ENCODE assay signal across 8 cellular contexts in the genomic region with DNA sequence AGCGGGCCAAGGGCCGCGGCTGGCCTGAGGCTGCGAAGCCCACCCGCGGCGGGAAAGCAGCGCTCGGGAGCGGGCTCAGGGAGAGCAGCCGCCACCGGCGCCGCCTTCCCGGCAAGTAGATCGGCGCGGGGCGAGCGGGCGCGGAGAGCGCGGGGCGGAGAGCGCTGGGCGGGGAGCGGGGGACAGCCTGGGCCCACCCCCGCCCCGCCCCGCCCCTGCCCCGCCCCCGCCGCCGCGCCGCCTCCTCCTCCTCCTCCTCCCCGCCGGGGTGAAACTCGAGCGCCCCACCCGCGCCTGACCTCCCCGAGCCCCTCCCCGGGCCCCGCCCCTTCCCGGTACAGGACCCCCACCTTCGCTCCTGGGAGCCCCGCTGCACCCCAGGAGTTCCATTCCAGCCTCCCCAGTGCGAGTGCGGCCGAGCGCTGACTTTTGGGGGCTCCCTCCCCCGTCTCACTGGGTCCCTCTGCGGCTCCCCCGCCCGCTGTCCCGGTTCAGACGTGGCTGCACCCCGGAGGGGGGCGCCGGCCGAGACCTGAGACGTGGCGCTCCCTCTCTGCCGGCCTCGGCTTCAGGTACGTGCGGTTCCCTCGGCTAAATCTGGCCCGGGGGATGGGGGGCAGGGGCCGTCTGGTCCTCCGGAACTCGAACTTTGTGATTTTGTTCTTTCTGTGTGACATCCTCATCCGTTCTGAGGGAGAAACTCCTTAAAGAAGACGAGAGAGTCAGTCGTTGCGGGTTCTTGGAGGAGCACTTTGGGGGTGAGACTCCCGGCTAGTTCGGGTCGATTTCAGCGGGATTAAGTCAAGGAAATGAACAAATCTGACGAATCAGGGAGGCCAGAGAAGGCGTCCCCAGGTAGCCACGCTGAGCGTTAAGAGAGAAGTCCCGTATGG. TPM values are rescaled to one million over a fixed set of nuclear protein-coding genes. Genes with fewer than 3 reads are reported as not detected.
DNase-seq lines count a peak whose midpoint lies in the region; ATAC-seq and TF ChIP-seq lines count a peak whose summit lies in the region.

A gene with protein sequence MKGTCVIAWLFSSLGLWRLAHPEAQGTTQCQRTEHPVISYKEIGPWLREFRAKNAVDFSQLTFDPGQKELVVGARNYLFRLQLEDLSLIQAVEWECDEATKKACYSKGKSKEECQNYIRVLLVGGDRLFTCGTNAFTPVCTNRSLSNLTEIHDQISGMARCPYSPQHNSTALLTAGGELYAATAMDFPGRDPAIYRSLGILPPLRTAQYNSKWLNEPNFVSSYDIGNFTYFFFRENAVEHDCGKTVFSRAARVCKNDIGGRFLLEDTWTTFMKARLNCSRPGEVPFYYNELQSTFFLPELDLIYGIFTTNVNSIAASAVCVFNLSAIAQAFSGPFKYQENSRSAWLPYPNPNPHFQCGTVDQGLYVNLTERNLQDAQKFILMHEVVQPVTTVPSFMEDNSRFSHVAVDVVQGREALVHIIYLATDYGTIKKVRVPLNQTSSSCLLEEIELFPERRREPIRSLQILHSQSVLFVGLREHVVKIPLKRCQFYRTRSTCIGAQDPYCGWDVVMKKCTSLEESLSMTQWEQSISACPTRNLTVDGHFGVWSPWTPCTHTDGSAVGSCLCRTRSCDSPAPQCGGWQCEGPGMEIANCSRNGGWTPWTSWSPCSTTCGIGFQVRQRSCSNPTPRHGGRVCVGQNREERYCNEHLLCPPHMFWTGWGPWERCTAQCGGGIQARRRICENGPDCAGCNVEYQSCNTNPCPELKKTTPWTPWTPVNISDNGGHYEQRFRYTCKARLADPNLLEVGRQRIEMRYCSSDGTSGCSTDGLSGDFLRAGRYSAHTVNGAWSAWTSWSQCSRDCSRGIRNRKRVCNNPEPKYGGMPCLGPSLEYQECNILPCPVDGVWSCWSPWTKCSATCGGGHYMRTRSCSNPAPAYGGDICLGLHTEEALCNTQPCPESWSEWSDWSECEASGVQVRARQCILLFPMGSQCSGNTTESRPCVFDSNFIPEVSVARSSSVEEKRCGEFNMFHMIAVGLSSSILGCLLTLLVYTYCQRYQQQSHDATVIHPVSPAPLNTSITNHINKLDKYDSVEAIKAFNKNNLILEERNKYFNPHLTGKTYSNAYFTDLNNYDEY (minus strand): TSS at position 117 of the 893 bp plus-strand sequence. CDS start 166,129 bp downstream, outside the sequence.

- peaks cover 33 to 54% (median 36%) of the 10 kb centered on the region in 3 donors for H3K27me3 Mint-ChIP-seq in CD14-positive monocyte (ENCODE audit: low read depth in 3 of 3)

- H3K9me3 Mint-ChIP-seq in CD14-positive monocyte = peaks cover 0 to 8% (median 4%) of the 10 kb centered on the region in 7 donors

- H3K27ac ChIP-seq in muscle layer of duodenum (ENCODE audit: low read length) (peak within 1 kb of the TSS; percentile 82), urinary bladder (ENCODE audit: low read depth) (peak within 1 kb of the TSS; percentile 84)

- peaks cover 15 to 16% of the 10 kb centered on the region in 2 donors for H3K36me3 ChIP-seq in muscle layer of duodenum (ENCODE audit: control insufficient read depth in 1 of 2, insufficient read depth in 2 of 2, low read length in 2 of 2)
- H3K36me3 ChIP-seq in urinary bladder (ENCODE audit: insufficient read depth) = peaks cover 1% of the 10 kb centered on the region

- peak within 1 kb of the TSS; percentile 89 for H3K4me3 ChIP-seq in fibroblast of mammary gland (ENCODE audit: control insufficient read depth, low read depth, low read length)
- peak within 1 kb of the TSS; percentile 75 to 79 for H3K4me3 ChIP-seq in muscle layer of duodenum (ENCODE audit: low read depth in 1 of 2, low read length in 2 of 2)
- peak within 1 kb of the TSS; percentile 90 for H3K4me3 ChIP-seq in urinary bladder (ENCODE audit: low read depth, low read length)

- H3K4me3 Mint-ChIP-seq in CD14-positive monocyte = peak within 1 kb of the TSS; percentile 20 to 82

- peaks cover 0 to 3% of the 10 kb centered on the region in 2 donors for H3K36me3 Mint-ChIP-seq in CD14-positive monocyte

- intact Hi-C loops in CD14-positive monocyte (cut with micrococcal nuclease) = no loop called here

- H3K27me3 ChIP-seq in muscle layer of duodenum (ENCODE audit: low read depth, low read length) = no peaks in the 10 kb centered on the region

- WGBS in urinary bladder = 2% methylated on average over 72 of the region's 87 CpGs

- H3K4me1 ChIP-seq in muscle layer of duodenum (ENCODE audit: control insufficient read depth in 1 of 2, insufficient read depth in 2 of 2, low read length in 2 of 2) (peaks cover 0 to 21% of the 10 kb centered on the region in 2 donors), urinary bladder (ENCODE audit: insufficient read depth) (no peaks in the 10 kb centered on the region)

- H3K9me3 ChIP-seq in muscle layer of duodenum (ENCODE audit: control insufficient read depth in 1 of 2, low read length in 2 of 2) = no peaks in the 10 kb centered on the region

- H3K4me1 Mint-ChIP-seq in CD14-positive monocyte = peaks cover 2% of the 10 kb centered on the region

- DNase-seq in CD14-positive monocyte (ENCODE audit: low spot score) (no peak), fibroblast of mammary gland (ENCODE audit: low read depth) (peak; percentile 42)
- peak; percentile 11 for DNase-seq in activated CD4-positive, alpha-beta T cell treated with anti-CD3 and anti-CD28 coated beads, Interleukin-2, amount 50 U/mL, for 1 hour

- TF ChIP-seq CTCF in CD14-positive monocyte (IDR thresholded peaks at IDR 0.05) (no peak), fibroblast of mammary gland (conservative IDR thresholded peaks at IDR 0.05; ENCODE audit: control insufficient read depth, insufficient read depth, low read depth, low read length) (no peak)

- ATAC-seq in HG02885 (IDR thresholded peaks at IDR 0.05; ENCODE audit: poor library complexity, unreplicated experiment) (peak; percentile 44), GM21360 (IDR thresholded peaks at IDR 0.05; ENCODE audit: unreplicated experiment) (no peak), HG03521 (IDR thresholded peaks at IDR 0.05; ENCODE audit: unreplicated experiment) (no peak)

- H3K27ac Mint-ChIP-seq in CD14-positive monocyte = no peak within 1 kb of the TSS

RNA-seq across cellular contexts. Expression of the gene that starts here (rescaled TPM):
- not detected for polyA plus RNA-seq in CD14-positive monocyte
- total RNA-seq in urinary bladder = 78.6 TPM
- 4.2 TPM for polyA plus RNA-seq in urinary bladder
